Comparison of ENCODE assay signal across 1 cellular context in genomic region chr14:24272442-24272841, GRCh38.
TF ChIP-seq lines count a peak whose summit lies in the region.

No MANE protein-coding gene starts in this region.

TF ChIP-seq in HCT116, 20 proteins besides CTCF, POLR2A, EP300 and RAD21 (continued from another document):
- TF ChIP-seq ZBTB33 (IDR thresholded peaks at IDR 0.05; ENCODE audit: extremely low read depth, insufficient replicate concordance, low read length) (no peak), ZFX (IDR thresholded peaks at IDR 0.05) (no peak)
